In genomic region chr2:42141687-42142475, GRCh38 we compare ENCODE assay signal across 8 cellular contexts. TPM values are rescaled to one million over a fixed set of nuclear protein-coding genes. Genes with fewer than 3 reads are reported as not detected.
DNase-seq lines count a peak whose midpoint lies in the region; ATAC-seq and TF ChIP-seq lines count a peak whose summit lies in the region.

No MANE protein-coding gene starts in this region.

- H3K9me3 ChIP-seq in SK-N-SH, result no peaks in the 10 kb centered on the region

- no peak overlapping the region for H3K27ac Mint-ChIP-seq in Calu3 (ENCODE audit: unreplicated experiment)

- POLR2A ChIA-PET in SK-N-SH (lab: Yijun Ruan, JAX), result interaction anchor here (0.7 to 2.3 kb wide), 2 partner anchors 9 kb away, joined by 3 to 27 read pairs; no protein-coding TSS in a partner anchor

- no peaks in the 10 kb centered on the region for H3K27me3 Mint-ChIP-seq in Calu3 (ENCODE audit: unreplicated experiment)

- no peaks in the 10 kb centered on the region for H3K36me3 ChIP-seq in SK-N-SH (replicated peaks in 1 of 2; ENCODE audit: control insufficient read depth in 1 of 2, insufficient read depth in 2 of 2, low read length in 1 of 2)

- peak; percentile 95 for ATAC-seq in left colon
- ATAC-seq in stimulated activated naive CD8-positive, alpha-beta T cell treated with anti-CD3 and anti-CD28 coated beads, Interleukin-15, Interleukin-2, amounts not matched to agents 100 U/mL and 50 U/mL, for 24 hours, result peak; percentile 65
- no peak for ATAC-seq in GM21786 (IDR thresholded peaks at IDR 0.05; ENCODE audit: unreplicated experiment)
- no peak for ATAC-seq in GM19452 (IDR thresholded peaks at IDR 0.05; ENCODE audit: unreplicated experiment)

- CTCF ChIA-PET in Calu3 (lab: Charles Lee), result interaction anchor here (1.7 kb wide), 1 partner anchor 9 kb away, joined by 7 read pairs; no protein-coding TSS in a partner anchor
- CTCF ChIA-PET in SK-N-SH (lab: Yijun Ruan, JAX), result interaction anchor here (0.6 to 2.7 kb wide), 15 partner anchors 9 to 260 kb away, joined by 3 to 13 read pairs (median 4); no protein-coding TSS in a partner anchor

- no peaks in the 10 kb centered on the region for H3K9me3 Mint-ChIP-seq in Calu3 (ENCODE audit: low read depth, unreplicated experiment)

- peak overlapping the region; percentile 26 to 52; a peak in 3 of 4 replicates for H3K4me3 ChIP-seq in SK-N-SH (ENCODE audit: low read depth in 2 of 2, low read length in 1 of 2)

- no TSS peak for BruUV-seq in Calu3 (replicated peaks; lab: Mats Ljungman, UMichigan)

- peak overlapping the region; percentile 86 to 93 for H3K27ac ChIP-seq in SK-N-SH (ENCODE audit: low read depth in 2 of 2, low read length in 1 of 2)

- intact Hi-C loops in Calu3 (cut with micrococcal nuclease; ENCODE audit: unreplicated experiment) (no loop called here), left colon (cut with DNase I, micrococcal nuclease) (no loop called here)

- TF ChIP-seq EP300 in SK-N-SH (IDR thresholded peaks at IDR 0.05; ENCODE audit: borderline replicate concordance in 1 of 2, low read depth in 1 of 2, low read length in 1 of 2), result peak; percentile 11 to 90

- peaks cover 52% of the 10 kb centered on the region for H3K4me1 Mint-ChIP-seq in Calu3 (ENCODE audit: low read depth, unreplicated experiment)

- H3K79me2 ChIP-seq in SK-N-SH (ENCODE audit: insufficient read depth), result no peaks in the 10 kb centered on the region

- TF ChIP-seq RAD21 in SK-N-SH (IDR thresholded peaks at IDR 0.05; ENCODE audit: low read length), result no peak

- no peak for TF ChIP-seq CTCF in Calu3 (IDR thresholded peaks at IDR 0.05; ENCODE audit: unreplicated experiment)
- no peak for TF ChIP-seq CTCF in SK-N-SH (IDR thresholded peaks at IDR 0.05)

- peak overlapping the region; percentile 74 for H3K4me2 ChIP-seq in SK-N-SH

- peak overlapping the region; percentile 64 for H3K4me3 Mint-ChIP-seq in Calu3 (ENCODE audit: low read depth, unreplicated experiment)

- no peaks in the 10 kb centered on the region for H3K9me2 ChIP-seq in SK-N-SH

- no peaks in the 10 kb centered on the region for H3K27me3 ChIP-seq in SK-N-SH (ENCODE audit: insufficient read depth)

- H3F3A ChIP-seq in SK-N-SH (replicated peaks; ENCODE audit: insufficient read depth), result peaks cover 49% of the 10 kb centered on the region

- peaks cover 4% of the 10 kb centered on the region for H3K36me3 Mint-ChIP-seq in Calu3 (ENCODE audit: insufficient read depth, unreplicated experiment)

- WGBS in SK-N-SH (ENCODE audit: low lambda C conversion rate), result 4% methylated on average over 13 of the region's 13 CpGs

- H2AFZ ChIP-seq in SK-N-SH (ENCODE audit: low read depth), result peak overlapping the region; percentile 77

- H3K4me1 ChIP-seq in SK-N-SH (ENCODE audit: control insufficient read depth in 1 of 2, insufficient read depth in 2 of 2, low read depth in 1 of 2, low read length in 1 of 2), result peaks cover 31 to 50% of the 10 kb centered on the region in 2 experiments

- H4K20me1 ChIP-seq in SK-N-SH (ENCODE audit: insufficient read depth), result no peaks in the 10 kb centered on the region

- peak overlapping the region; percentile 65 for H3K9ac ChIP-seq in SK-N-SH

- DNase-seq in Calu3 (no peak), M059J (ENCODE audit: low read depth) (peak; percentile 82), SK-N-SH (peak; percentile 56), cerebellar cortex (ENCODE audit: low spot score) (peak; percentile 75), left colon (peak; percentile 51 to 58)
- DNase-seq in stimulated activated naive CD8-positive, alpha-beta T cell treated with anti-CD3 and anti-CD28 coated beads, Interleukin-15, Interleukin-2, amounts not matched to agents 100 U/mL and 50 U/mL, for 24 hours, result no peak

TF ChIP-seq in SK-N-SH, 30 proteins besides CTCF, POLR2A, EP300 and RAD21 (continues in another document):
- TF ChIP-seq FOXM1 (IDR thresholded peaks at IDR 0.05; ENCODE audit: low read depth) (0 out of 2 replicates have a peak, but pooled peaks have one; percentile 23), MAX (IDR thresholded peaks at IDR 0.05; ENCODE audit: low read depth) (peak; percentile 55; the same call in 1 of the 2 replicates), CHD2 (IDR thresholded peaks at IDR 0.05; ENCODE audit: low read length, partially characterized antibody) (no peak), ELF1 (IDR thresholded peaks at IDR 0.05) (0 out of 2 replicates have a peak, but pooled peaks have one; percentile 9), MXI1 (IDR thresholded peaks at IDR 0.05; ENCODE audit: low read depth, low read length) (no peak; the same call in 1 of the 2 replicates), REST (IDR thresholded peaks at IDR 0.05; ENCODE audit: low read depth, low read length) (no peak), RCOR1 (IDR thresholded peaks at IDR 0.05; ENCODE audit: low read length) (no peak), SMC3 (IDR thresholded peaks at IDR 0.05; ENCODE audit: low read depth, low read length) (0 out of 2 replicates have a peak, but pooled peaks have one; percentile 5), FOSL2 (IDR thresholded peaks at IDR 0.05; ENCODE audit: borderline replicate concordance, low read depth) (peak; percentile 81), TAF1 (IDR thresholded peaks at IDR 0.05; ENCODE audit: borderline replicate concordance, low read depth, low read length) (peak; percentile 17; the same call in 1 of the 2 replicates), MEF2A (IDR thresholded peaks at IDR 0.05; ENCODE audit: borderline replicate concordance, low read depth) (0 out of 2 replicates have a peak, but pooled peaks have one; percentile 5), POLR2AphosphoS5 (IDR thresholded peaks at IDR 0.05; ENCODE audit: low read depth, low read length) (peak; percentile 63; the same call in 1 of the 2 replicates), PBX3 (IDR thresholded peaks at IDR 0.05) (peak; percentile 92), TCF12 (IDR thresholded peaks at IDR 0.05) (peak; percentile 89; the same call in 1 of the 2 replicates), NFIC (IDR thresholded peaks at IDR 0.05; ENCODE audit: borderline replicate concordance) (peak; percentile 58), TEAD4 (IDR thresholded peaks at IDR 0.05; ENCODE audit: borderline replicate concordance, insufficient read depth) (peak; percentile 54), ZBTB33 (IDR thresholded peaks at IDR 0.05; ENCODE audit: borderline replicate concordance, low read depth) (no peak), JUND (IDR thresholded peaks at IDR 0.05) (peak; percentile 79)

RNA-seq across cellular contexts. Expression of gene EML4, which starts 27.3 kb away (rescaled TPM):
- 68.2 and 89.6 TPM in 2 replicates for total RNA-seq in Calu3 (2022)
- 27.5 and 36.7 TPM in 2 replicates for total RNA-seq in M059J (2014; rRNA removed; shearing (Covaris generic))
- polyA plus RNA-seq in SK-N-SH (2012; rRNA removed), result 35.0 and 45.8 TPM in 2 replicates
- polyA plus RNA-seq in SK-N-SH (2012; cell fraction: cytosol; rRNA removed), result 45.2 and 45.3 TPM in 2 replicates
- polyA plus RNA-seq in SK-N-SH (2012; cell fraction: nucleus; rRNA removed), result 61.1 and 88.5 TPM in 2 replicates
- total RNA-seq in left colon, result 10 to 100 TPM; 68.2 to 76.5 TPM

Comparison
In these comparisons a context has a peak if more than half of its experiments do, and no peak if none do; other contexts are left out.
1. DNase-seq: peak in M059J (single experiment), SK-N-SH (single experiment), cerebellar cortex (single experiment) and left colon (2 of 2); none in Calu3 (single experiment) and stimulated activated naive CD8-positive, alpha-beta T cell treated with anti-CD3 and anti-CD28 coated beads, Interleukin-15, Interleukin-2, amounts not matched to agents 100 U/mL and 50 U/mL, for 24 hours (single experiment).
2. ATAC-seq: peak in left colon (single experiment) and stimulated activated naive CD8-positive, alpha-beta T cell treated with anti-CD3 and anti-CD28 coated beads, Interleukin-15, Interleukin-2, amounts not matched to agents 100 U/mL and 50 U/mL, for 24 hours (single experiment); none in GM21786 (single experiment) and GM19452 (single experiment).